17 cellular contexts compared by ENCODE assay signal in genomic region chrX:48632207-48632606, GRCh38. TPM values are rescaled to one million over a fixed set of nuclear protein-coding genes. Genes with fewer than 3 reads are reported as not detected.
DNase-seq lines count a peak whose midpoint lies in the region; ATAC-seq, FAIRE-seq and TF ChIP-seq lines count a peak whose summit lies in the region.
"Had no signal": no experiment of that assay in that cellular context is flagged by ENCODE, and none has a peak within 500 bp of the region (broad histone marks: within the 10 kb centered on the region; RNA-seq: fewer than 3 reads in every experiment).

No MANE protein-coding gene starts in this region.

- POLR2A ChIA-PET in activated CD8-positive, alpha-beta T cell treated with anti-CD3 and anti-CD28 coated beads, Interleukin-2, amount 10 ng/mL, durations not matched to agents 7 days and 5 days (lab: Charles Lee): interaction anchor here (1.5 kb wide), 1 partner anchor 280 kb away, joined by 3 read pairs; no protein-coding TSS in a partner anchor
- POLR2A ChIA-PET in activated CD8-positive, alpha-beta T cell treated with anti-CD3 and anti-CD28 coated beads for 36 hours (lab: Charles Lee): interaction anchor here (0.7 to 1.1 kb wide), 2 partner anchors 34 to 310 kb away, joined by 3 to 4 read pairs; no protein-coding TSS in a partner anchor
- POLR2A ChIA-PET in K562 (lab: Yijun Ruan, JAX): interaction anchor here (0.8 to 1.8 kb wide), 3 partner anchors 155 to 274 kb away, joined by 3 to 5 read pairs (median 3); no protein-coding TSS in a partner anchor

- CTCF ChIA-PET in activated CD8-positive, alpha-beta T cell treated with anti-CD3 and anti-CD28 coated beads, Interleukin-2, amount 10 ng/mL, durations not matched to agents 7 days and 5 days (lab: Charles Lee): interaction anchor here (1.0 to 2.1 kb wide), 2 partner anchors 16 to 38 kb away, joined by 3 to 10 read pairs; no protein-coding TSS in a partner anchor
- CTCF ChIA-PET in activated CD8-positive, alpha-beta T cell treated with anti-CD3 and anti-CD28 coated beads for 36 hours (lab: Charles Lee): interaction anchor here (1.1 kb wide), 1 partner anchor 16 kb away, joined by 5 read pairs; no protein-coding TSS in a partner anchor
- CTCF ChIA-PET in K562 (lab: Yijun Ruan, JAX; ENCODE audit: low intra/inter-chr PET ratio): no interaction called here

- peaks cover 6% of the 10 kb centered on the region; the same call in 1 of the 2 replicates for H3K4me1 ChIP-seq in OCI-LY3 (ENCODE audit: low read length)
- peaks cover 9 to 15% of the 10 kb centered on the region in 2 experiments; a peak in 4 of 5 replicates for H3K4me1 ChIP-seq in K562 (replicated peaks in 1 of 2; ENCODE audit: control insufficient read depth in 2 of 2, insufficient read depth in 2 of 2, low read length in 2 of 2)
- H3K4me1 ChIP-seq in colonic mucosa: peaks cover 3% of the 10 kb centered on the region

- intact Hi-C loops in activated CD8-positive, alpha-beta T cell treated with anti-CD3 and anti-CD28 coated beads for 36 hours (cut with micrococcal nuclease): no loop called here
- intact Hi-C loops in K562 (cut with micrococcal nuclease) (loop anchor here (10.0 kb wide), 1 partner anchor 283 kb away; the partner anchor contains the start of genes PIM2 and SLC35A2), colonic mucosa (cut with DNase I) (no loop called here)
- intact Hi-C loops in activated CD4-positive, alpha-beta T cell treated with anti-CD3 and anti-CD28 coated beads, Interleukin-2, amount 10 ng/mL, durations not matched to agents 24 days and 14 days (cut with micrococcal nuclease): no loop called here

- H3K9me3 ChIP-seq in OCI-LY3 (ENCODE audit: insufficient read depth, low read length) (no peaks in the 10 kb centered on the region), K562 (replicated peaks; ENCODE audit: control insufficient read depth, insufficient read depth, low read depth, low read length) (no peaks in the 10 kb centered on the region), colonic mucosa (no peaks in the 10 kb centered on the region)
- H3K9me3 ChIP-seq: Caco-2 had no signal

- no peak for TF ChIP-seq EP300 in K562 (IDR thresholded peaks at IDR 0.05; ENCODE audit: low read length)

- in situ Hi-C loops in K562 (cut with MboI): loop anchor here (25.0 kb wide), 3 partner anchors 1280 to 1955 kb away; partner anchors contain the start of genes AKAP4, CCNB3 and CLCN5

- no peak overlapping the region for H3K4me3 ChIP-seq in OCI-LY3 (ENCODE audit: low read length)
- H3K4me3 ChIP-seq in K562: no peak overlapping the region
- no peak overlapping the region for H3K4me3 ChIP-seq in colonic mucosa
- H3K4me3 ChIP-seq: GM23248 had no signal

- H3K9me1 ChIP-seq in K562 (ENCODE audit: control insufficient read depth, insufficient read depth, low read length): no peaks in the 10 kb centered on the region

- no peak overlapping the region for H3K9ac ChIP-seq in OCI-LY3 (ENCODE audit: low read length)
- peak overlapping the region in 1 of 2 experiments; percentile 25; a peak in 2 of 4 replicates for H3K9ac ChIP-seq in K562 (ENCODE audit: insufficient read depth in 1 of 2, low read depth in 2 of 2, low read length in 2 of 2)
- no peak overlapping the region for H3K9ac ChIP-seq in colonic mucosa (ENCODE audit: low read depth in 2 of 2, low read length in 2 of 2)
- H3K9ac ChIP-seq: GM23248 had no signal

- H4K20me1 ChIP-seq in OCI-LY3 (ENCODE audit: insufficient read depth, low read length): no peaks in the 10 kb centered on the region
- H4K20me1 ChIP-seq in K562 (replicated peaks; ENCODE audit: control insufficient read depth, insufficient read depth, low read length): no peaks in the 10 kb centered on the region

- no peak for TF ChIP-seq RAD21 in K562 (CRISPR knock-in tag; conservative IDR thresholded peaks at IDR 0.05 in 1 of 2, IDR thresholded peaks at IDR 0.05 in 1 of 2)

- peak overlapping the region; percentile 57 for H3K27ac Mint-ChIP-seq in activated CD8-positive, alpha-beta T cell treated with anti-CD3 and anti-CD28 coated beads, Interleukin-2, amount 10 ng/mL, durations not matched to agents 7 days and 5 days
- H3K27ac Mint-ChIP-seq in activated CD8-positive, alpha-beta T cell treated with anti-CD3 and anti-CD28 coated beads for 36 hours: no peak overlapping the region
- H3K27ac Mint-ChIP-seq in activated CD4-positive, alpha-beta T cell treated with anti-CD3 and anti-CD28 coated beads, Interleukin-2, amount 10 ng/mL, durations not matched to agents 24 days and 14 days: no peak overlapping the region

- H3K36me3 ChIP-seq in OCI-LY3 (replicated peaks; ENCODE audit: low read depth, low read length) (no peaks in the 10 kb centered on the region), K562 (ENCODE audit: control insufficient read depth, insufficient read depth, low read length) (no peaks in the 10 kb centered on the region), colonic mucosa (no peaks in the 10 kb centered on the region)

- no peaks in the 10 kb centered on the region for H3K36me3 Mint-ChIP-seq in activated CD8-positive, alpha-beta T cell treated with anti-CD3 and anti-CD28 coated beads, Interleukin-2, amount 10 ng/mL, durations not matched to agents 7 days and 5 days (ENCODE audit: low read depth)
- H3K36me3 Mint-ChIP-seq in activated CD8-positive, alpha-beta T cell treated with anti-CD3 and anti-CD28 coated beads for 36 hours (ENCODE audit: low read depth): no peaks in the 10 kb centered on the region
- H3K36me3 Mint-ChIP-seq in activated CD4-positive, alpha-beta T cell treated with anti-CD3 and anti-CD28 coated beads, Interleukin-2, amount 10 ng/mL, durations not matched to agents 24 days and 14 days (ENCODE audit: low read depth): no peaks in the 10 kb centered on the region
- H3K36me3 Mint-ChIP-seq: CD4-positive, CD25-positive, alpha-beta regulatory T cell had no signal

- H3K79me2 ChIP-seq in OCI-LY3 (ENCODE audit: low read length) (no peaks in the 10 kb centered on the region), K562 (ENCODE audit: control insufficient read depth, insufficient read depth, low read length) (no peaks in the 10 kb centered on the region)

- H3K27me3 ChIP-seq in OCI-LY3 (ENCODE audit: low read depth, low read length) (no peaks in the 10 kb centered on the region), K562 (ENCODE audit: control insufficient read depth in 2 of 2, insufficient read depth in 2 of 2, low read length in 2 of 2) (no peaks in the 10 kb centered on the region), colonic mucosa (no peaks in the 10 kb centered on the region)

- DNase-seq in activated CD8-positive, alpha-beta T cell treated with anti-CD3 and anti-CD28 coated beads, Interleukin-2, amount 10 ng/mL, durations not matched to agents 7 days and 5 days: no peak
- DNase-seq in activated CD8-positive, alpha-beta T cell treated with anti-CD3 and anti-CD28 coated beads for 36 hours: no peak
- DNase-seq in K562 (ENCODE audit: extremely low read depth in 1 of 4, low spot score in 3 of 4) (no peak), colonic mucosa (no peak)
- no peak for DNase-seq in activated CD4-positive, alpha-beta T cell treated with anti-CD3 and anti-CD28 coated beads, Interleukin-2, amount 10 ng/mL, durations not matched to agents 24 days and 14 days
- DNase-seq: Caco-2; CD4-positive, CD25-positive, alpha-beta regulatory T cell; GM23248; KG1; NCI-H1417 treated with DMSO at 0.1 percent for 48 hours; NCI-H187 treated with DMSO at 0.1 percent for 48 hours had no signal

- FAIRE-seq in K562 (lab: Jason Lieb, UNC): no peak
- FAIRE-seq: RCC 7860 had no signal

- H3K9me3 Mint-ChIP-seq in activated CD8-positive, alpha-beta T cell treated with anti-CD3 and anti-CD28 coated beads, Interleukin-2, amount 10 ng/mL, durations not matched to agents 7 days and 5 days (ENCODE audit: insufficient read depth): no peaks in the 10 kb centered on the region
- H3K9me3 Mint-ChIP-seq in activated CD8-positive, alpha-beta T cell treated with anti-CD3 and anti-CD28 coated beads for 36 hours: no peaks in the 10 kb centered on the region
- no peaks in the 10 kb centered on the region for H3K9me3 Mint-ChIP-seq in activated CD4-positive, alpha-beta T cell treated with anti-CD3 and anti-CD28 coated beads, Interleukin-2, amount 10 ng/mL, durations not matched to agents 24 days and 14 days
- H3K9me3 Mint-ChIP-seq: CD4-positive, CD25-positive, alpha-beta regulatory T cell had no signal

- no peak for ATAC-seq in activated CD8-positive, alpha-beta T cell treated with anti-CD3 and anti-CD28 coated beads, Interleukin-2, amount 10 ng/mL, durations not matched to agents 7 days and 5 days
- no peak for ATAC-seq in activated CD8-positive, alpha-beta T cell treated with anti-CD3 and anti-CD28 coated beads for 36 hours
- ATAC-seq in K562: peak; percentile 26
- no peak for ATAC-seq in HG03045 (IDR thresholded peaks at IDR 0.05; ENCODE audit: unreplicated experiment)
- ATAC-seq in GM21825 (IDR thresholded peaks at IDR 0.05; ENCODE audit: unreplicated experiment): no peak

- no peaks in the 10 kb centered on the region for H3K27me3 Mint-ChIP-seq in activated CD8-positive, alpha-beta T cell treated with anti-CD3 and anti-CD28 coated beads, Interleukin-2, amount 10 ng/mL, durations not matched to agents 7 days and 5 days (ENCODE audit: low read depth)
- no peaks in the 10 kb centered on the region for H3K27me3 Mint-ChIP-seq in activated CD8-positive, alpha-beta T cell treated with anti-CD3 and anti-CD28 coated beads for 36 hours
- no peaks in the 10 kb centered on the region for H3K27me3 Mint-ChIP-seq in activated CD4-positive, alpha-beta T cell treated with anti-CD3 and anti-CD28 coated beads, Interleukin-2, amount 10 ng/mL, durations not matched to agents 24 days and 14 days
- H3K27me3 Mint-ChIP-seq: CD4-positive, CD25-positive, alpha-beta regulatory T cell had no signal

- H2AFZ ChIP-seq in OCI-LY3 (ENCODE audit: low read depth, low read length) (no peak overlapping the region), K562 (ENCODE audit: low read depth, low read length) (peak overlapping the region; percentile 78)
- H2AFZ ChIP-seq: GM23248 had no signal

- peak overlapping the region; percentile 69 for H3K4me2 ChIP-seq in OCI-LY3 (ENCODE audit: low read length)
- H3K4me2 ChIP-seq in K562 (ENCODE audit: insufficient read depth, low read length): peak overlapping the region; percentile 61

- 46% methylated on average over 2 of the region's 10 CpGs for WGBS in K562 (ENCODE audit: insufficient coverage, low coverage, missing lambda C conversion rate)

- TF ChIP-seq CTCF in activated CD8-positive, alpha-beta T cell treated with anti-CD3 and anti-CD28 coated beads for 36 hours (IDR thresholded peaks at IDR 0.05): no peak
- no peak for TF ChIP-seq CTCF in OCI-LY3 (IDR thresholded peaks at IDR 0.05; ENCODE audit: low read depth, low read length)
- no peak for TF ChIP-seq CTCF in K562 (IDR thresholded peaks at IDR 0.05 in 2 of 3, conservative IDR thresholded peaks at IDR 0.05 in 1 of 3; ENCODE audit: insufficient read depth in 2 of 3, low read depth in 1 of 3, low read length in 3 of 3)
- TF ChIP-seq CTCF in colonic mucosa (IDR thresholded peaks at IDR 0.05): no peak

- no peak overlapping the region for H3K27ac ChIP-seq in OCI-LY3 (ENCODE audit: low read length)
- H3K27ac ChIP-seq in K562 (ENCODE audit: extremely low read depth, low read depth, low read length): peak overlapping the region; percentile 26; the same call in 1 of the 3 replicates
- H3K27ac ChIP-seq in colonic mucosa: no peak overlapping the region
- H3K27ac ChIP-seq: GM23248 had no signal

- peaks cover 22% of the 10 kb centered on the region for H3K4me1 Mint-ChIP-seq in activated CD8-positive, alpha-beta T cell treated with anti-CD3 and anti-CD28 coated beads, Interleukin-2, amount 10 ng/mL, durations not matched to agents 7 days and 5 days (ENCODE audit: low read depth)
- peaks cover 11% of the 10 kb centered on the region for H3K4me1 Mint-ChIP-seq in activated CD8-positive, alpha-beta T cell treated with anti-CD3 and anti-CD28 coated beads for 36 hours (ENCODE audit: low read depth)
- H3K4me1 Mint-ChIP-seq in activated CD4-positive, alpha-beta T cell treated with anti-CD3 and anti-CD28 coated beads, Interleukin-2, amount 10 ng/mL, durations not matched to agents 24 days and 14 days: peaks cover 3% of the 10 kb centered on the region

- no TSS peak for BruUV-seq in K562 (replicated peaks; lab: Mats Ljungman, UMichigan)

- no peak overlapping the region for H3K4me3 Mint-ChIP-seq in activated CD8-positive, alpha-beta T cell treated with anti-CD3 and anti-CD28 coated beads, Interleukin-2, amount 10 ng/mL, durations not matched to agents 7 days and 5 days
- no peak overlapping the region for H3K4me3 Mint-ChIP-seq in activated CD8-positive, alpha-beta T cell treated with anti-CD3 and anti-CD28 coated beads for 36 hours
- H3K4me3 Mint-ChIP-seq in activated CD4-positive, alpha-beta T cell treated with anti-CD3 and anti-CD28 coated beads, Interleukin-2, amount 10 ng/mL, durations not matched to agents 24 days and 14 days: no peak overlapping the region

- TF ChIP-seq POLR2A in K562 (conservative IDR thresholded peaks at IDR 0.05): no peak

RNA-seq across cellular contexts. Expression of gene WDR13, which starts 34.9 kb away (rescaled TPM):
- 10 to 100 TPM; 37.6 to 43.7 TPM for total RNA-seq in activated CD8-positive, alpha-beta T cell treated with anti-CD3 and anti-CD28 coated beads, Interleukin-2, amount 10 ng/mL, durations not matched to agents 7 days and 5 days
- 10 to 100 TPM; 31.6 to 38.6 TPM for total RNA-seq in activated CD8-positive, alpha-beta T cell treated with anti-CD3 and anti-CD28 coated beads for 36 hours
- 81.3 and 231 TPM in 2 replicates for total RNA-seq in K562 (2011; cell fraction: chromatin; rRNA removed; ENCODE audit: low replicate concordance)
- total RNA-seq in K562 (2011; cell fraction: nucleolus; rRNA removed): 191 and 205 TPM in 2 replicates
- 102 and 125 TPM in 2 replicates for total RNA-seq in K562 (2011; cell fraction: nucleoplasm; rRNA removed)
- total RNA-seq in K562 (2014; rRNA removed) (38.7 and 76.8 TPM in 2 replicates), K562 (2014; rRNA removed; fragmentation: Illumina TruSeq; extraction: Trizol) (10.8 and 17.1 TPM in 2 replicates), K562 (2015; rRNA removed; fragmentation: Illumina TruSeq; extraction: Trizol) (27.3 and 31.4 TPM in 2 replicates), K562 (2021) (64.7 and 70.5 TPM in 2 replicates), colonic mucosa (100 to 1,000 TPM in 1 of 2 donors, 10 to 100 TPM in 1; 90.4 to 121 TPM)
- polyA plus RNA-seq in K562 (2011; rRNA removed) (36.4 and 76.3 TPM in 2 replicates), K562 (2014; fragmentation: Illumina TruSeq; extraction: Trizol) (30.4 and 54.9 TPM in 2 replicates), K562 (2014; fragmentation: Nextera tagmentation; extraction: Ambion mirVana) (10 to 100 TPM in 1 of 2 experiments, 1 to 10 TPM in 1; 7.4 to 16.0 TPM), K562 (2014; rRNA removed) (49.1 and 73.2 TPM in 2 replicates)
- polyA plus RNA-seq in K562 (2011; cell fraction: cytosol; rRNA removed): 94.9 and 138 TPM in 2 replicates
- 246 and 327 TPM in 2 replicates for polyA plus RNA-seq in K562 (2011; cell fraction: nucleus; rRNA removed)
- 154 and 236 TPM in 2 replicates for polyA plus RNA-seq in K562 (2012)
- polyA minus RNA-seq in K562 (2011; rRNA and poly(A)+ RNA removed): 25.8 and 28.7 TPM in 2 replicates
- 32.3 and 69.8 TPM in 2 replicates for polyA minus RNA-seq in K562 (2011; cell fraction: cytosol; rRNA and poly(A)+ RNA removed)
- polyA minus RNA-seq in K562 (2011; cell fraction: nucleus; rRNA and poly(A)+ RNA removed): 37.7 and 74.4 TPM in 2 replicates
- total RNA-seq in activated CD4-positive, alpha-beta T cell treated with anti-CD3 and anti-CD28 coated beads, Interleukin-2, amount 10 ng/mL, durations not matched to agents 24 days and 14 days: 43.8 and 44.9 TPM in 2 replicates

RNA-seq across cellular contexts. Expression of gene WAS, which starts 51.4 kb away (rescaled TPM):
- total RNA-seq in activated CD8-positive, alpha-beta T cell treated with anti-CD3 and anti-CD28 coated beads, Interleukin-2, amount 10 ng/mL, durations not matched to agents 7 days and 5 days: 100 to 1,000 TPM; 134 to 164 TPM
- 10 to 100 TPM; 81.6 to 81.9 TPM for total RNA-seq in activated CD8-positive, alpha-beta T cell treated with anti-CD3 and anti-CD28 coated beads for 36 hours
- total RNA-seq in K562 (2011; cell fraction: chromatin; rRNA removed; ENCODE audit: low replicate concordance): 0.72 and 3.4 TPM in 2 replicates
- total RNA-seq in K562 (2011; cell fraction: nucleolus; rRNA removed): 2.2 and 2.8 TPM in 2 replicates
- total RNA-seq in K562 (2011; cell fraction: nucleoplasm; rRNA removed): 0.95 and 3.4 TPM in 2 replicates
- total RNA-seq in K562 (2014; rRNA removed): 8.8 and 9.7 TPM in 2 replicates
- total RNA-seq in K562 (2014; rRNA removed; fragmentation: Illumina TruSeq; extraction: Trizol): 2.4 and 2.9 TPM in 2 replicates
- total RNA-seq in K562 (2015; rRNA removed; fragmentation: Illumina TruSeq; extraction: Trizol): 5.9 and 7.9 TPM in 2 replicates
- 10.8 and 15.7 TPM in 2 replicates for total RNA-seq in K562 (2021)
- 1.2 and 20.4 TPM in 2 replicates for polyA plus RNA-seq in K562 (2011; rRNA removed)
- 2.1 and 14.4 TPM in 2 replicates for polyA plus RNA-seq in K562 (2011; cell fraction: cytosol; rRNA removed)
- polyA plus RNA-seq in K562 (2011; cell fraction: nucleus; rRNA removed): 8.1 and 32.0 TPM in 2 replicates
- 15.0 and 38.9 TPM in 2 replicates for polyA plus RNA-seq in K562 (2012)
- polyA plus RNA-seq in K562 (2014; fragmentation: Illumina TruSeq; extraction: Trizol): 16.1 and 17.7 TPM in 2 replicates
- under 1 TPM; 0.11 to 0.25 TPM for polyA plus RNA-seq in K562 (2014; fragmentation: Nextera tagmentation; extraction: Ambion mirVana)
- 3.8 and 4.3 TPM in 2 replicates for polyA plus RNA-seq in K562 (2014; rRNA removed)
- polyA minus RNA-seq in K562 (2011; rRNA and poly(A)+ RNA removed): 1.6 and 7.1 TPM in 2 replicates
- polyA minus RNA-seq in K562 (2011; cell fraction: cytosol; rRNA and poly(A)+ RNA removed): 4.1 and 34.6 TPM in 2 replicates
- 2.3 and 18.2 TPM in 2 replicates for polyA minus RNA-seq in K562 (2011; cell fraction: nucleus; rRNA and poly(A)+ RNA removed)
- 1 to 10 TPM; 3.0 to 4.9 TPM for total RNA-seq in colonic mucosa
- total RNA-seq in activated CD4-positive, alpha-beta T cell treated with anti-CD3 and anti-CD28 coated beads, Interleukin-2, amount 10 ng/mL, durations not matched to agents 24 days and 14 days: 99.0 and 104 TPM in 2 replicates
- total RNA-seq: GM23248, M059J had no signal
- polyA plus RNA-seq: AG04450, GM23248 had no signal

RNA-seq across cellular contexts. Expression of gene RBM3, which starts 57.9 kb away (rescaled TPM):
- total RNA-seq in activated CD8-positive, alpha-beta T cell treated with anti-CD3 and anti-CD28 coated beads, Interleukin-2, amount 10 ng/mL, durations not matched to agents 7 days and 5 days: 100 to 1,000 TPM; 266 to 278 TPM
- total RNA-seq in activated CD8-positive, alpha-beta T cell treated with anti-CD3 and anti-CD28 coated beads for 36 hours: 100 to 1,000 TPM; 191 to 195 TPM
- total RNA-seq in K562 (2011; cell fraction: chromatin; rRNA removed; ENCODE audit: low replicate concordance): 281 and 417 TPM in 2 replicates
- total RNA-seq in K562 (2011; cell fraction: nucleolus; rRNA removed): 299 and 322 TPM in 2 replicates
- total RNA-seq in K562 (2011; cell fraction: nucleoplasm; rRNA removed): 302 and 316 TPM in 2 replicates
- total RNA-seq in K562 (2014; rRNA removed): 136 and 164 TPM in 2 replicates
- total RNA-seq in K562 (2014; rRNA removed; fragmentation: Illumina TruSeq; extraction: Trizol): 272 and 376 TPM in 2 replicates
- total RNA-seq in K562 (2015; rRNA removed; fragmentation: Illumina TruSeq; extraction: Trizol): 221 and 223 TPM in 2 replicates
- 148 and 187 TPM in 2 replicates for total RNA-seq in K562 (2021)
- polyA plus RNA-seq in K562 (2011; rRNA removed): 194 and 209 TPM in 2 replicates
- 115 and 202 TPM in 2 replicates for polyA plus RNA-seq in K562 (2011; cell fraction: cytosol; rRNA removed)
- polyA plus RNA-seq in K562 (2011; cell fraction: nucleus; rRNA removed): 205 and 262 TPM in 2 replicates
- 193 and 291 TPM in 2 replicates for polyA plus RNA-seq in K562 (2012)
- 221 and 255 TPM in 2 replicates for polyA plus RNA-seq in K562 (2014; fragmentation: Illumina TruSeq; extraction: Trizol)
- polyA plus RNA-seq in K562 (2014; fragmentation: Nextera tagmentation; extraction: Ambion mirVana): 10 to 100 TPM; 70.3 to 97.1 TPM
- 246 and 259 TPM in 2 replicates for polyA plus RNA-seq in K562 (2014; rRNA removed)
- 284 and 313 TPM in 2 replicates for polyA minus RNA-seq in K562 (2011; rRNA and poly(A)+ RNA removed)
- polyA minus RNA-seq in K562 (2011; cell fraction: cytosol; rRNA and poly(A)+ RNA removed): 86.3 and 98.5 TPM in 2 replicates
- 124 and 190 TPM in 2 replicates for polyA minus RNA-seq in K562 (2011; cell fraction: nucleus; rRNA and poly(A)+ RNA removed)
- total RNA-seq in colonic mucosa: 100 to 1,000 TPM in 1 of 2 donors, 10 to 100 TPM in 1; 92.1 to 175 TPM
- total RNA-seq in activated CD4-positive, alpha-beta T cell treated with anti-CD3 and anti-CD28 coated beads, Interleukin-2, amount 10 ng/mL, durations not matched to agents 24 days and 14 days: 317 and 318 TPM in 2 replicates
